8 cellular contexts compared by ENCODE assay signal in the genomic region with DNA sequence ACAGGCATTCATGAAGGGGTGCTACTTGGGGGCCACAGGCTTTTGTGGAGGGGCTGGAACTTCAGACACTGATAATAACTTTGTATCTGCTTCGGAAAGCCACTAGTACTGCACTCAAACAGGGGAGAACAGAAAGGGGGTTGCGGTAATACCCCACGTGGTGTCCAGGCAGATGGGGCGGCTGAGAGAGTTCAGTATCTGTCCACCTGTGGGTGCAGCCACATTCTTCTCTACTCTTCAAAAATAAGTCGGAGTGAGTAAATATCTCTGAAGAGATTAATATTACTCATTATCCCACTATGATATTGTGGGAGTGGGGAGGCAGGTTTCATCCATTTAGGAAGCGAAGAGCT.
A peak's percentile ranks its signal among the peaks of the same experiment; 100 is the strongest.
DNase-seq lines count a peak whose midpoint lies in the region; FAIRE-seq and TF ChIP-seq lines count a peak whose summit lies in the region.

No MANE protein-coding gene starts in this region.

- H3K36me3 ChIP-seq in ectodermal cell (ENCODE audit: control insufficient read depth, insufficient read depth, low read length) (no peaks in the 10 kb centered on the region), prostate gland (no peaks in the 10 kb centered on the region)

- TF ChIP-seq CTCF in NB4 (IDR thresholded peaks at IDR 0.05; ENCODE audit: low read depth, low read length) (no peak), prostate gland (IDR thresholded peaks at IDR 0.05) (no peak)

- no peak overlapping the region for H3K27ac ChIP-seq in ectodermal cell (ENCODE audit: insufficient read depth, low read depth, low read length, poor library complexity, severe bottlenecking)
- H3K27ac ChIP-seq in prostate gland, result peak overlapping the region; percentile 75 to 82

- H3K4me3 ChIP-seq in NB4 (ENCODE audit: low read depth, low read length), result peak overlapping the region; percentile 65
- peak overlapping the region; percentile 22 for H3K4me3 ChIP-seq in ectodermal cell (ENCODE audit: insufficient read depth, low read depth, low read length)
- H3K4me3 ChIP-seq in prostate gland, result no peak overlapping the region

- no peak for TF ChIP-seq POLR2A in NB4 (IDR thresholded peaks at IDR 0.05; ENCODE audit: extremely low read depth, insufficient read length)
- no peak for TF ChIP-seq POLR2A in prostate gland (IDR thresholded peaks at IDR 0.05)

- intact Hi-C loops in prostate gland (cut with DNase I), result loop anchor here (2.0 to 5.0 kb wide), 3 partner anchors 120 to 426 kb away; partner anchors contain the start of gene ATG10

- 47 to 60% methylated on average over 4 to 5 of the region's 6 CpGs for WGBS in ectodermal cell, 2 experiments
- WGBS in prostate gland, result 75% methylated on average over 6 of the region's 6 CpGs

- FAIRE-seq in frontal cortex (lab: Jason Lieb, UNC), result no peak

- peaks cover 52% of the 10 kb centered on the region for H3K4me1 ChIP-seq in ectodermal cell (ENCODE audit: control insufficient read depth, insufficient read depth, low read length)
- no peaks in the 10 kb centered on the region for H3K4me1 ChIP-seq in prostate gland (replicated peaks)

- H3K27me3 ChIP-seq in ectodermal cell (ENCODE audit: control insufficient read depth, insufficient read depth, low read length, poor library complexity, severe bottlenecking) (no peaks in the 10 kb centered on the region), prostate gland (replicated peaks; ENCODE audit: insufficient read depth) (no peaks in the 10 kb centered on the region)

- peak; percentile 80 for DNase-seq in DMS 273 (lab: John Stamatoyannopoulos, UW; ENCODE audit: unreplicated experiment)
- DNase-seq in NB4 (ENCODE audit: low read depth), result no peak
- no peak for DNase-seq in prostate gland (ENCODE audit: low spot score)
- no peak for DNase-seq in globus pallidus (ENCODE audit: low spot score)
- DNase-seq in frontal cortex (ENCODE audit: low spot score in 2 of 2), result no peak
- DNase-seq in central memory CD4-positive, alpha-beta T cell, result no peak
- no peak for DNase-seq in NCI-H82 treated with DMSO at 0.1 percent for 48 hours (lab: John Stamatoyannopoulos, UW; ENCODE audit: unreplicated experiment)

- H3K9me3 ChIP-seq in ectodermal cell (ENCODE audit: control insufficient read depth, low read length), result no peaks in the 10 kb centered on the region
- no peaks in the 10 kb centered on the region for H3K9me3 ChIP-seq in prostate gland

Comparison
In these comparisons a context has a peak if more than half of its experiments do, and no peak if none do; other contexts are left out.
1. H3K4me3 ChIP-seq: peak in NB4 (single experiment) and ectodermal cell (single experiment); none in prostate gland (0 of 2).